1 cellular context compared by ENCODE assay signal in genomic region chr16:2228161-2228824, GRCh38.
A peak's percentile ranks its signal among the peaks of the same experiment; 100 is the strongest.
TF ChIP-seq lines count a peak whose summit lies in the region.

No MANE protein-coding gene starts in this region.

TF ChIP-seq in HepG2, 621 proteins besides CTCF, POLR2A, EP300 and RAD21:
- TF ChIP-seq ZNF597 (CRISPR knock-in tag; IDR thresholded peaks at IDR 0.05): no peak
- TF ChIP-seq ZC3H13 (CRISPR knock-in tag; IDR thresholded peaks at IDR 0.05): no peak
- TF ChIP-seq RARA (CRISPR knock-in tag; IDR thresholded peaks at IDR 0.05): no peak
- no peak for TF ChIP-seq ZBED4 (CRISPR knock-in tag; IDR thresholded peaks at IDR 0.05; ENCODE audit: borderline replicate concordance)
- TF ChIP-seq AGO2 (optimal IDR thresholded peaks at IDR 0.05; ENCODE audit: low read depth, low read length): peak; percentile 20
- no peak for TF ChIP-seq ZNF777 (CRISPR knock-in tag; IDR thresholded peaks at IDR 0.05)
- TF ChIP-seq ZNF672 (CRISPR knock-in tag; IDR thresholded peaks at IDR 0.05): no peak
- TF ChIP-seq STAT5B (CRISPR knock-in tag; IDR thresholded peaks at IDR 0.05): no peak
